ENCODE assay signal across 11 cellular contexts in the genomic region with DNA sequence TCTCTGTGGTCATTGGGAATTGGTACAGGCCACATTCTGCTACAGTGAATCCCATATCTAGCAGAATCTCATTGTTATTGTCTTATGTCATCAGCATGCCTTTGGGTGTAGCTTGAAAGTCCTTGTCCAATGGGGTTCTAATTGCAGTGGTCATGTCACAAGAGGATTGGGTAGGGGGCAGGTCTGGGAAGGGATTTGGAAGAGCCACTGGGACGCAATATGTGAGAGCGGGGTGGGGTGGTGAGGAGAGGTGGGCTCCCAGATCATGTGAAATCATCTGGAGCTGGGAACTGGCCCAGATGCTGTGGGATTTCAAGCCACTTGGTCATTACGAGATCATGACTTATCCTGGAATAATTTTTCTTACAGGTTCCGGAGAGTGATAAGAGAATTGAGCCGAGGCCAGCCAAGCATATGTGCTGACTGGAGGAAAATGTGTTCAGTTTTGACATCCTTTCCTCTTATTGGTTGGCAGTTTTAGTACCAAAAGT. TPM values are rescaled to one million over a fixed set of nuclear protein-coding genes. Genes with fewer than 3 reads are reported as not detected.
DNase-seq lines count a peak whose midpoint lies in the region; ATAC-seq, FAIRE-seq and TF ChIP-seq lines count a peak whose summit lies in the region.
"Had no signal": no experiment of that assay in that cellular context is flagged by ENCODE, and none has a peak within 500 bp of the region (broad histone marks: within the 10 kb centered on the region; RNA-seq: fewer than 3 reads in every experiment).

No MANE protein-coding gene starts in this region.

- H2AFZ ChIP-seq in PC-3 (ENCODE audit: low read length) (no peak overlapping the region), H1 (ENCODE audit: low read length) (no peak overlapping the region)

- no TSS peak for BruUV-seq in PC-3 (replicated peaks; lab: Mats Ljungman, UMichigan)

- ATAC-seq in PC-3 = peak; percentile 18; the same call in 1 of the 2 replicates
- ATAC-seq in pancreas = peak; percentile 64 to 80 (median 76)
- ATAC-seq in activated CD8-positive, alpha-beta T cell treated with anti-CD3 and anti-CD28 coated beads, Interleukin-2, amount 10 ng/mL, durations not matched to agents 7 days and 5 days = no peak
- no peak for ATAC-seq in HG02870 (IDR thresholded peaks at IDR 0.05; ENCODE audit: unreplicated experiment)

- no peaks in the 10 kb centered on the region for H3K9me3 Mint-ChIP-seq in activated CD8-positive, alpha-beta T cell treated with anti-CD3 and anti-CD28 coated beads, Interleukin-2, amount 10 ng/mL, durations not matched to agents 7 days and 5 days (ENCODE audit: insufficient read depth)
- H3K9me3 Mint-ChIP-seq: activated CD4-positive, alpha-beta T cell treated with anti-CD3 and anti-CD28 coated beads, Interleukin-2, amount 10 ng/mL, durations not matched to agents 24 days and 14 days had no signal

- H3K27me3 ChIP-seq in PC-3 (ENCODE audit: low read length) (no peaks in the 10 kb centered on the region), H1 (replicated peaks in 1 of 4; ENCODE audit: control insufficient read depth in 3 of 4, extremely low read depth in 1 of 4, insufficient read depth in 3 of 4, low read length in 3 of 4) (no peaks in the 10 kb centered on the region), pancreas (no peaks in the 10 kb centered on the region)

- no peaks in the 10 kb centered on the region for H3K79me1 ChIP-seq in H1 (ENCODE audit: low read depth, low read length)

- no peak overlapping the region for H3K23ac ChIP-seq in H1 (ENCODE audit: insufficient read length)

- peaks cover 13% of the 10 kb centered on the region for H3K27me3 Mint-ChIP-seq in activated CD8-positive, alpha-beta T cell treated with anti-CD3 and anti-CD28 coated beads, Interleukin-2, amount 10 ng/mL, durations not matched to agents 7 days and 5 days (ENCODE audit: low read depth)

- CTCF ChIA-PET in PC-3 (lab: Charles Lee) = no interaction called here
- CTCF ChIA-PET in H1 (lab: Charles Lee; ENCODE audit: partially characterized antibody) = interaction anchor here (0.6 to 7.8 kb wide), 8 partner anchors 12 to 348 kb away, joined by 3 to 94 read pairs (median 6); partner anchors contain the start of gene CNIH3
- CTCF ChIA-PET in activated CD8-positive, alpha-beta T cell treated with anti-CD3 and anti-CD28 coated beads, Interleukin-2, amount 10 ng/mL, durations not matched to agents 7 days and 5 days (lab: Charles Lee) = interaction anchor here (1.3 to 4.7 kb wide), 3 partner anchors 8 to 12 kb away, joined by 3 to 20 read pairs (median 4); no protein-coding TSS in a partner anchor

- H3K4me1 Mint-ChIP-seq in activated CD8-positive, alpha-beta T cell treated with anti-CD3 and anti-CD28 coated beads, Interleukin-2, amount 10 ng/mL, durations not matched to agents 7 days and 5 days (ENCODE audit: low read depth) = peaks cover 6% of the 10 kb centered on the region

- no peak overlapping the region for H4K8ac ChIP-seq in H1 (ENCODE audit: extremely low read depth, insufficient read depth, low read length)

- POLR2A ChIA-PET in PC-3 (lab: Charles Lee; ENCODE audit: unreplicated experiment) = interaction anchor here (0.5 to 0.7 kb wide), 2 partner anchors 14 to 49 kb away, joined by 4 to 5 read pairs; no protein-coding TSS in a partner anchor
- POLR2A ChIA-PET in H1 (lab: Charles Lee; ENCODE audit: partially characterized antibody) = interaction anchor here (1.0 kb wide), 1 partner anchor 11 kb away, joined by 3 read pairs; no protein-coding TSS in a partner anchor
- POLR2A ChIA-PET in activated CD8-positive, alpha-beta T cell treated with anti-CD3 and anti-CD28 coated beads, Interleukin-2, amount 10 ng/mL, durations not matched to agents 7 days and 5 days (lab: Charles Lee) = no interaction called here

- WGBS in H1 (ENCODE audit: extremely low coverage in 1 of 2, insufficient coverage in 1 of 2, insufficient read length in 1 of 2, insufficient replicate concordance in 2 of 2, low coverage in 1 of 2, low lambda C conversion rate in 2 of 2, missing lambda C conversion rate in 1 of 2), 2 experiments = 92% methylated on average over 5 of the region's 5 CpGs; no CpG with 5 or more reads in 1 of the 2 experiments
- 46 to 49% methylated on average over 5 of the region's 5 CpGs for whole genome bisulfite sequencing in pancreas, 2 donors

- no peaks in the 10 kb centered on the region for H3K79me2 ChIP-seq in PC-3 (ENCODE audit: low read length)
- no peaks in the 10 kb centered on the region for H3K79me2 ChIP-seq in H1 (ENCODE audit: control insufficient read depth in 1 of 2, insufficient read depth in 2 of 2, low read length in 2 of 2)

- H3K4me2 ChIP-seq in PC-3 (ENCODE audit: low read length) (no peak overlapping the region), H1 (ENCODE audit: insufficient read depth in 1 of 2, low read depth in 2 of 2, low read length in 2 of 2) (0 out of 4 replicates have a peak overlapping the region, but pooled peaks of 1 of the 2 experiments have one; percentile 22)

- no peak for TF ChIP-seq EP300 in H1 (IDR thresholded peaks at IDR 0.05; ENCODE audit: borderline replicate concordance in 1 of 2, low read depth in 2 of 2, low read length in 2 of 2)

- no peak overlapping the region for H3K14ac ChIP-seq in H1 (ENCODE audit: insufficient read length)

- no peaks in the 10 kb centered on the region for H3K9me3 ChIP-seq in PC-3 (ENCODE audit: low read length)
- H3K9me3 ChIP-seq in H1 (ENCODE audit: insufficient read depth in 2 of 2, low read depth in 1 of 2, low read length in 1 of 2) = no peaks in the 10 kb centered on the region
- no peaks in the 10 kb centered on the region for H3K9me3 ChIP-seq in pancreas

- in situ Hi-C loops in G401 (cut with HindIII; ENCODE audit: low sequenced_read_pairs) = no loop called here

- H3K36me3 Mint-ChIP-seq in activated CD8-positive, alpha-beta T cell treated with anti-CD3 and anti-CD28 coated beads, Interleukin-2, amount 10 ng/mL, durations not matched to agents 7 days and 5 days (ENCODE audit: low read depth) = no peaks in the 10 kb centered on the region
- H3K36me3 Mint-ChIP-seq: CD4-positive, CD25-positive, alpha-beta regulatory T cell had no signal

- H4K91ac ChIP-seq in H1 (replicated peaks; ENCODE audit: insufficient read length, low read length) = no peak overlapping the region

- H3K9ac ChIP-seq in PC-3 (ENCODE audit: low read length) (no peak overlapping the region), H1 (replicated peaks in 1 of 4; ENCODE audit: extremely low read depth in 1 of 4, low read depth in 3 of 4, low read length in 3 of 4) (no peak overlapping the region)

- H2BK15ac ChIP-seq in H1 (ENCODE audit: low read length) = no peak overlapping the region

- DNase-seq in G401 (ENCODE audit: low spot score) (peak; percentile 69), PC-3 (peak; percentile 71), H1 (ENCODE audit: low read depth in 1 of 2, low spot score in 2 of 2) (no peak), pancreas (peak in 4 of 6 donors; percentile 68 to 75 (median 70)), foreskin melanocyte (no peak)
- no peak for DNase-seq in activated naive CD4-positive, alpha-beta T cell treated with anti-CD3 and anti-CD28 coated beads, Interleukin-2, amount 50 U/mL, for 16 hours
- no peak for DNase-seq in activated CD8-positive, alpha-beta T cell treated with anti-CD3 and anti-CD28 coated beads, Interleukin-2, amount 10 ng/mL, durations not matched to agents 7 days and 5 days
- DNase-seq: activated CD4-positive, alpha-beta T cell treated with anti-CD3 and anti-CD28 coated beads, Interleukin-2, amount 10 ng/mL, durations not matched to agents 24 days and 14 days; CD4-positive, CD25-positive, alpha-beta regulatory T cell; NCI-H2107 had no signal

- 0 out of 2 replicates have a peak overlapping the region, but pooled peaks have one; percentile 6 for H2BK20ac ChIP-seq in H1 (ENCODE audit: low read length)

- FAIRE-seq in H1 (lab: Jason Lieb, UNC) (no peak), pancreas (lab: Jason Lieb, UNC) (no peak)

- H3F3A ChIP-seq in PC-3 (ENCODE audit: low read length, unreplicated experiment) = no peaks in the 10 kb centered on the region

- no peak overlapping the region for H3K56ac ChIP-seq in H1 (replicated peaks; ENCODE audit: insufficient read length, low read depth, low read length)

- no peaks in the 10 kb centered on the region for H3K9me2 ChIP-seq in PC-3 (replicated peaks; ENCODE audit: low read length)

- no peak overlapping the region for H3K4me3 Mint-ChIP-seq in activated CD8-positive, alpha-beta T cell treated with anti-CD3 and anti-CD28 coated beads, Interleukin-2, amount 10 ng/mL, durations not matched to agents 7 days and 5 days
- H3K4me3 Mint-ChIP-seq: activated CD4-positive, alpha-beta T cell treated with anti-CD3 and anti-CD28 coated beads, Interleukin-2, amount 10 ng/mL, durations not matched to agents 24 days and 14 days; CD4-positive, CD25-positive, alpha-beta regulatory T cell had no signal

- peaks cover 43% of the 10 kb centered on the region for H3K4me1 ChIP-seq in PC-3 (ENCODE audit: insufficient read depth, low read length)
- peaks cover 0 to 9% (median 5%) of the 10 kb centered on the region in 4 experiments; a peak in 5 of 7 replicates for H3K4me1 ChIP-seq in H1 (replicated peaks in 1 of 4; ENCODE audit: control insufficient read depth in 3 of 4, insufficient read depth in 4 of 4, low read length in 3 of 4)
- H3K4me1 ChIP-seq in pancreas = peaks cover 0 to 19% (median 17%) of the 10 kb centered on the region in 3 donors

- TF ChIP-seq CTCF in PC-3 (conservative IDR thresholded peaks at IDR 0.05; ENCODE audit: low read depth, low read length) (no peak), H1 (IDR thresholded peaks at IDR 0.05; ENCODE audit: control extremely low read depth in 1 of 3, insufficient read depth in 1 of 3, low read depth in 1 of 3, low read length in 3 of 3) (no peak), pancreas (IDR thresholded peaks at IDR 0.05) (no peak)

- H2BK5ac ChIP-seq in H1 (ENCODE audit: low read depth, low read length) = no peak overlapping the region

- no peak overlapping the region for H3K27ac ChIP-seq in PC-3 (ENCODE audit: low read length)
- H3K27ac ChIP-seq in H1 (ENCODE audit: low read depth, low read length) = no peak overlapping the region
- peak overlapping the region in 3 of 4 donors; percentile 39 to 53 (median 42) for H3K27ac ChIP-seq in pancreas

- no peak overlapping the region for H2BK120ac ChIP-seq in H1 (replicated peaks; ENCODE audit: low read depth, low read length)

- no peak overlapping the region for H4K5ac ChIP-seq in H1 (ENCODE audit: insufficient read length, low read depth, low read length)

- no peak for TF ChIP-seq POLR2A in H1 (IDR thresholded peaks at IDR 0.05; ENCODE audit: control extremely low read depth in 1 of 2, low read depth in 2 of 2, low read length in 2 of 2)

- peak overlapping the region; percentile 10; the same call in 1 of the 2 replicates for H2BK12ac ChIP-seq in H1 (ENCODE audit: low read depth, low read length)

- H2AK5ac ChIP-seq in H1 (ENCODE audit: low read depth, low read length) = no peak overlapping the region

- no peak overlapping the region for H3K27ac Mint-ChIP-seq in activated CD8-positive, alpha-beta T cell treated with anti-CD3 and anti-CD28 coated beads, Interleukin-2, amount 10 ng/mL, durations not matched to agents 7 days and 5 days
- H3K27ac Mint-ChIP-seq: activated CD4-positive, alpha-beta T cell treated with anti-CD3 and anti-CD28 coated beads, Interleukin-2, amount 10 ng/mL, durations not matched to agents 24 days and 14 days had no signal

- no peak for TF ChIP-seq RAD21 in H1 (IDR thresholded peaks at IDR 0.05 in 1 of 2, conservative IDR thresholded peaks at IDR 0.05 in 1 of 2; ENCODE audit: low read depth in 2 of 2, low read length in 2 of 2)

- no peak overlapping the region for H3K4ac ChIP-seq in H1 (replicated peaks; ENCODE audit: insufficient read length, low read depth, low read length)

- H4K20me1 ChIP-seq in PC-3 (ENCODE audit: low read length) (no peaks in the 10 kb centered on the region), H1 (replicated peaks in 1 of 2; ENCODE audit: control insufficient read depth in 1 of 2, insufficient read depth in 2 of 2, low read length in 2 of 2) (no peaks in the 10 kb centered on the region)

- no peaks in the 10 kb centered on the region for H3K23me2 ChIP-seq in H1 (ENCODE audit: low read depth, low read length)

- H3K18ac ChIP-seq in H1 (ENCODE audit: extremely low read depth, low read length) = peak overlapping the region; percentile 80

- intact Hi-C loops in PC-3 (cut with micrococcal nuclease) = no loop called here
- intact Hi-C loops in pancreas (cut with DNase I) = loop anchor here in 1 of 3 donors (10.0 kb wide), 1 partner anchor 108 kb away; no protein-coding TSS in a partner anchor

- H3K4me3 ChIP-seq in PC-3 (ENCODE audit: low read length) (no peak overlapping the region), H1 (ENCODE audit: extremely low read depth in 1 of 4, insufficient read depth in 2 of 4, low read depth in 3 of 4, low read length in 4 of 4) (no peak overlapping the region), pancreas (no peak overlapping the region)

- no peaks in the 10 kb centered on the region for H3K36me3 ChIP-seq in PC-3 (ENCODE audit: low read depth, low read length)
- H3K36me3 ChIP-seq in H1 (ENCODE audit: control insufficient read depth in 2 of 4, insufficient read depth in 4 of 4, low read length in 3 of 4) = peaks cover 0 to 2% (median 0%) of the 10 kb centered on the region in 4 experiments; a peak in 2 of 8 replicates
- no peaks in the 10 kb centered on the region for H3K36me3 ChIP-seq in pancreas

RNA-seq across cellular contexts. Expression of gene CNIH3, which starts 16.3 kb away (rescaled TPM):
- 3.2 and 3.9 TPM in 2 replicates for total RNA-seq in G401 (2014; rRNA removed; shearing (Covaris generic))
- total RNA-seq in PC-3 (2014; rRNA removed) (5.6 and 7.4 TPM in 2 replicates), pancreas (10 to 100 TPM in 1 of 6 donors, 1 to 10 TPM in 5; 2.7 to 10.5 (median 5.3) TPM)
- 4.4 and 5.6 TPM in 2 replicates for total RNA-seq in H1 (2021; fragmentation: NEBNext Ultra II Directional; extraction: Animal tissue kit (Norgen Biotek cat#: 25700))
- polyA plus RNA-seq in H1 (2011; rRNA removed) (2.8 and 3.7 TPM in 2 replicates), pancreas (1 to 10 TPM; 2.0 to 4.3 TPM)
- polyA plus RNA-seq in H1 (2011; cell fraction: cytosol; rRNA removed) = 3.0 TPM
- polyA plus RNA-seq in H1 (2011; cell fraction: nucleus; rRNA removed) = 3.4 TPM
- polyA plus RNA-seq in H1 (2012, experiment 1 of 2) = 4.1 to 5.5 TPM (median 4.6 TPM) in 4 replicates
- 3.9 TPM for polyA plus RNA-seq in H1 (2012, experiment 2 of 2)
- polyA plus RNA-seq in H1 (2013, experiment 1 of 2) = 3.9 TPM
- polyA plus RNA-seq in H1 (2013, experiment 2 of 2) = 4.7 TPM
- 6.8 and 9.8 TPM in 2 replicates for polyA minus RNA-seq in H1 (2011; rRNA and poly(A)+ RNA removed)
- 3.7 TPM for polyA minus RNA-seq in H1 (2011; cell fraction: cytosol; rRNA and poly(A)+ RNA removed)
- polyA minus RNA-seq in H1 (2011; cell fraction: nucleus; rRNA and poly(A)+ RNA removed) = 9.7 TPM
- 1 to 10 TPM; 1.5 to 2.5 TPM for total RNA-seq in activated CD8-positive, alpha-beta T cell treated with anti-CD3 and anti-CD28 coated beads, Interleukin-2, amount 10 ng/mL, durations not matched to agents 7 days and 5 days

Comparison
In these comparisons a context has a peak if more than half of its experiments do, and no peak if none do; other contexts are left out.
1. DNase-seq: peak in G401 (single experiment), PC-3 (single experiment) and pancreas (4 of 6); none in H1 (0 of 2), activated naive CD4-positive, alpha-beta T cell treated with anti-CD3 and anti-CD28 coated beads, Interleukin-2, amount 50 U/mL, for 16 hours (single experiment), activated CD8-positive, alpha-beta T cell treated with anti-CD3 and anti-CD28 coated beads, Interleukin-2, amount 10 ng/mL, durations not matched to agents 7 days and 5 days (single experiment) and foreskin melanocyte (single experiment).
2. ATAC-seq: peak in PC-3 (single experiment) and pancreas (4 of 4); none in activated CD8-positive, alpha-beta T cell treated with anti-CD3 and anti-CD28 coated beads, Interleukin-2, amount 10 ng/mL, durations not matched to agents 7 days and 5 days (single experiment) and HG02870 (single experiment).
3. H3K27ac ChIP-seq: peak in pancreas (3 of 4); none in PC-3 (single experiment) and H1 (single experiment).